ENCODE assay signal across 11 cellular contexts in genomic region chr10:70457759-70458305, GRCh38. TPM values are rescaled to one million over a fixed set of nuclear protein-coding genes. Genes with fewer than 3 reads are reported as not detected.
A peak's percentile ranks its signal among the peaks of the same experiment; 100 is the strongest.
DNase-seq lines count a peak whose midpoint lies in the region; ATAC-seq and TF ChIP-seq lines count a peak whose summit lies in the region.
"Had no signal": no experiment of that assay in that cellular context is flagged by ENCODE, and none has a peak within 500 bp of the region (broad histone marks: within the 10 kb centered on the region; RNA-seq: fewer than 3 reads in every experiment).

No MANE protein-coding gene starts in this region.

- TF ChIP-seq RAD21 in HCT116 (IDR thresholded peaks at IDR 0.05; ENCODE audit: low read depth), result no peak

- H3K4me1 ChIP-seq in HCT116 (ENCODE audit: control insufficient read depth in 1 of 2, insufficient read depth in 2 of 2, low read length in 2 of 2), result peaks cover 21 to 45% of the 10 kb centered on the region in 2 experiments
- H3K4me1 ChIP-seq in body of pancreas, result peaks cover 28% of the 10 kb centered on the region
- peaks cover 8 to 46% (median 30%) of the 10 kb centered on the region in 6 donors for H3K4me1 ChIP-seq in spleen

- H3K79me2 ChIP-seq in HCT116 (ENCODE audit: insufficient read depth, low read length), result no peaks in the 10 kb centered on the region

- H2AFZ ChIP-seq in HCT116 (ENCODE audit: low read depth, low read length, poor library complexity, severe bottlenecking), result no peak overlapping the region

- 44 to 49% methylated on average over 17 of the region's 17 CpGs for WGBS in body of pancreas, 2 donors
- 41 to 57% (median 55%) methylated on average over 17 of the region's 17 CpGs for WGBS in spleen, 5 donors

- CTCF ChIA-PET in HCT116 (lab: Charles Lee), result no interaction called here

- no peak overlapping the region for H3K27ac ChIP-seq in HCT116 (ENCODE audit: low read depth, low read length)
- H3K27ac ChIP-seq in body of pancreas, result peak overlapping the region in 3 of 4 donors; percentile 38 to 69 (median 57)
- peak overlapping the region; percentile 65 for H3K27ac ChIP-seq in layer of hippocampus (ENCODE audit: low read depth, low read length)
- H3K27ac ChIP-seq in spleen, result peak overlapping the region in 1 of 8 donors; percentile 34

- peak overlapping the region; percentile 47; the same call in 1 of the 2 replicates for H3K9ac ChIP-seq in HCT116 (ENCODE audit: low read length)

- TF ChIP-seq POLR2A in HCT116 (IDR thresholded peaks at IDR 0.05; ENCODE audit: borderline replicate concordance, extremely low read depth, insufficient read depth, insufficient read length) (no peak), body of pancreas (IDR thresholded peaks at IDR 0.05) (no peak), spleen (IDR thresholded peaks at IDR 0.05) (no peak)

- no peak overlapping the region for H3K4me3 ChIP-seq in HCT116 (replicated peaks in 1 of 2; ENCODE audit: low read depth in 1 of 2, low read length in 2 of 2)
- no peak overlapping the region for H3K4me3 ChIP-seq in body of pancreas
- H3K4me3 ChIP-seq in spleen, result peak overlapping the region in 6 of 8 donors; percentile 14 to 50 (median 20)

- no peaks in the 10 kb centered on the region for H4K20me1 ChIP-seq in HCT116 (ENCODE audit: insufficient read depth)

- POLR2A ChIA-PET in HCT116 (lab: Charles Lee), result no interaction called here

- no peaks in the 10 kb centered on the region for H3K27me3 ChIP-seq in HCT116 (ENCODE audit: insufficient read depth, low read length)
- no peaks in the 10 kb centered on the region for H3K27me3 ChIP-seq in body of pancreas
- H3K27me3 ChIP-seq in layer of hippocampus (ENCODE audit: control insufficient read depth, insufficient read depth, low read length), result no peaks in the 10 kb centered on the region
- peaks cover 0 to 61% (median 19%) of the 10 kb centered on the region in 7 donors for H3K27me3 ChIP-seq in spleen (replicated peaks in 1 of 7)

- DNase-seq in HCT116 (ENCODE audit: low read depth, low spot score) (no peak), body of pancreas (no peak), spleen (no peak), NCI-H1930 (lab: John Stamatoyannopoulos, UW) (no peak)
- no peak for DNase-seq in activated CD8-positive, alpha-beta memory T cell treated with anti-CD3 and anti-CD28 coated beads, Interleukin-2, amount 50 U/mL, for 4 hours
- DNase-seq in activated T-cell treated with anti-CD3 and anti-CD28 coated beads, Interleukin-2, amount 50 U/mL, for 48 hours, result no peak
- DNase-seq: Caco-2, OCI-M1 had no signal

- no peaks in the 10 kb centered on the region for H3K36me3 ChIP-seq in HCT116 (ENCODE audit: control insufficient read depth in 1 of 2, insufficient read depth in 2 of 2, low read length in 2 of 2)
- H3K36me3 ChIP-seq in body of pancreas (replicated peaks in 1 of 2; ENCODE audit: insufficient read depth in 1 of 2, low read depth in 2 of 2), result no peaks in the 10 kb centered on the region
- H3K36me3 ChIP-seq in spleen, result no peaks in the 10 kb centered on the region

- intact Hi-C loops in HCT116 (cut with micrococcal nuclease), result no loop called here
- intact Hi-C loops in body of pancreas (cut with DNase I), result loop anchor here (5.0 kb wide), 1 partner anchor 79 kb away; no protein-coding TSS in a partner anchor
- intact Hi-C loops in spleen (cut with DNase I; ENCODE audit: low total_unique reads), result no loop called here

- peak overlapping the region; percentile 79 for H3K4me2 ChIP-seq in HCT116 (ENCODE audit: low read length)

- RAD21 ChIA-PET in HCT116 (lab: Charles Lee; ENCODE audit: low non-redundant PET in 1 of 2, low total read pairs in 2 of 2, uncharacterized antibody in 2 of 2, unreplicated experiment in 2 of 2), result no interaction called here

- BruUV-seq in HCT116 (replicated peaks; lab: Mats Ljungman, UMichigan), result no TSS peak

- ATAC-seq in HCT116, result no peak
- ATAC-seq in body of pancreas, result no peak
- ATAC-seq in activated CD4-positive, CD25-positive, alpha-beta regulatory T cell treated with anti-CD3 and anti-CD28 coated beads, Interleukin-2, amount 50 U/mL, for 24 hours, result no peak

- H3K9me3 ChIP-seq in HCT116 (ENCODE audit: control insufficient read depth in 1 of 2, insufficient read depth in 1 of 2, low read depth in 1 of 2, low read length in 2 of 2) (no peaks in the 10 kb centered on the region), body of pancreas (no peaks in the 10 kb centered on the region), spleen (no peaks in the 10 kb centered on the region)
- H3K9me3 ChIP-seq: Caco-2 had no signal

- TF ChIP-seq CTCF in HCT116 (IDR thresholded peaks at IDR 0.05 in 2 of 3, conservative IDR thresholded peaks at IDR 0.05 in 1 of 3; ENCODE audit: borderline replicate concordance in 1 of 3, insufficient read depth in 1 of 3, low read depth in 2 of 3, low read length in 2 of 3) (no peak), body of pancreas (IDR thresholded peaks at IDR 0.05) (no peak), spleen (IDR thresholded peaks at IDR 0.05 in 8 of 11, conservative IDR thresholded peaks at IDR 0.05 in 3 of 11) (peak in 1 of 11 experiments; percentile 0)

- no peaks in the 10 kb centered on the region for H3K9me2 ChIP-seq in HCT116 (ENCODE audit: insufficient read depth)

TF ChIP-seq in HCT116, 20 proteins besides CTCF, POLR2A, EP300 and RAD21:
- TF ChIP-seq REST (IDR thresholded peaks at IDR 0.05; ENCODE audit: low read depth) (no peak), ZBTB33 (IDR thresholded peaks at IDR 0.05; ENCODE audit: extremely low read depth, insufficient replicate concordance, low read length) (no peak), JUND (IDR thresholded peaks at IDR 0.05) (no peak), ZNF274 (IDR thresholded peaks at IDR 0.05; ENCODE audit: low read depth, low read length) (no peak), MAX (IDR thresholded peaks at IDR 0.05) (no peak), SP1 (IDR thresholded peaks at IDR 0.05; ENCODE audit: low read depth) (no peak), ATF3 (IDR thresholded peaks at IDR 0.05) (no peak), EGR1 (IDR thresholded peaks at IDR 0.05; ENCODE audit: low read depth) (no peak), FOSL1 (IDR thresholded peaks at IDR 0.05; ENCODE audit: low read depth) (no peak), SIN3A (IDR thresholded peaks at IDR 0.05; ENCODE audit: low read depth) (no peak)

RNA-seq across cellular contexts. Expression of gene NODAL, which starts 16.4 kb away (rescaled TPM):
- total RNA-seq in HCT116 (2021; ENCODE audit: unreplicated experiment) (0.30 TPM), body of pancreas (not detected), spleen (not detected)
- 0.07 TPM in 1 of 2 replicates, not detected in the other for polyA plus RNA-seq in HCT116 (2012)
- polyA plus RNA-seq in spleen, result not detected
- total RNA-seq: posterior vena cava had no signal

RNA-seq across cellular contexts. Expression of gene PALD1, which starts 20.7 kb away (rescaled TPM):
- 33.1 TPM for total RNA-seq in HCT116 (2021; ENCODE audit: unreplicated experiment)
- polyA plus RNA-seq in HCT116 (2012), result 23.1 and 25.7 TPM in 2 replicates
- total RNA-seq in body of pancreas, result 10 to 100 TPM in 1 of 2 donors, 1 to 10 TPM in 1; 4.9 to 11.7 TPM
- total RNA-seq in spleen, result 10 to 100 TPM in 6 of 7 donors, 1 to 10 TPM in 1; 8.5 to 27.8 (median 20.5) TPM
- polyA plus RNA-seq in spleen, result 10 to 100 TPM in 2 of 3 donors, 1 to 10 TPM in 1; 7.7 to 19.7 (median 16.8) TPM

RNA-seq across cellular contexts. Expression of gene EIF4EBP2, which starts 53.9 kb away (rescaled TPM):
- total RNA-seq in HCT116 (2021; ENCODE audit: unreplicated experiment) (36.7 TPM), body of pancreas (10 to 100 TPM; 44.9 to 47.1 TPM), spleen (10 to 100 TPM; 44.7 to 82.5 (median 71.3) TPM)
- 7.4 and 10.1 TPM in 2 replicates for polyA plus RNA-seq in HCT116 (2012)
- 10 to 100 TPM; 12.5 to 22.8 (median 15.7) TPM for polyA plus RNA-seq in spleen

Comparison
In these comparisons a context has a peak if more than half of its experiments do, and no peak if none do; other contexts are left out.
1. H3K4me3 ChIP-seq: peak in spleen (6 of 8); none in HCT116 (0 of 2) and body of pancreas (0 of 2).